In genomic region chr9:96302021-96302420, GRCh38 we compare ENCODE assay signal across 21 cellular contexts. TPM values are rescaled to one million over a fixed set of nuclear protein-coding genes. Genes with fewer than 3 reads are reported as not detected.
"Had no signal": no experiment of that assay in that cellular context is flagged by ENCODE, and none has a peak within 500 bp of the region (broad histone marks: within the 10 kb centered on the region; RNA-seq: fewer than 3 reads in every experiment).

Gene HSD17B3, minus strand, starts transcription at chr9:96302176. Its CDS starts 72 bp downstream, at chr9:96302104.

- H3K4me1 Mint-ChIP-seq: memory B cell; naive thymus-derived CD4-positive, alpha-beta T cell had no signal

- H3K79me2 ChIP-seq: hepatocyte had no signal

- H3K9me3 Mint-ChIP-seq: activated T-helper 1 cell treated with anti-CD3 and anti-CD28 coated beads, Interleukin-12 subunit alpha, Interleukin-12 subunit beta, Interleukin-2, Interleukin-4 antibody, amounts not matched to agents 30 ng/mL and 10 ng/mL and 1 ng/mL, durations not matched to agents 14 hours and 24 hours and 36 hours; endodermal cell had no signal

- H3K9me3 ChIP-seq: ascending aorta, mucosa of descending colon, right atrium auricular region, stomach, thoracic aorta had no signal

- H3K36me3 ChIP-seq: ascending aorta, right atrium auricular region, stomach, thoracic aorta had no signal

- H3K27me3 ChIP-seq: ascending aorta, dorsolateral prefrontal cortex, hepatocyte, right atrium auricular region, stomach had no signal

- H3K27ac ChIP-seq: ascending aorta, dorsolateral prefrontal cortex, hepatocyte, left ventricle myocardium inferior, right atrium auricular region, stomach, thoracic aorta had no signal

- H3K4me3 Mint-ChIP-seq: activated T-helper 1 cell treated with anti-CD3 and anti-CD28 coated beads, Interleukin-12 subunit alpha, Interleukin-12 subunit beta, Interleukin-2, Interleukin-4 antibody, amounts not matched to agents 30 ng/mL and 10 ng/mL and 1 ng/mL, durations not matched to agents 14 hours and 24 hours and 36 hours; endodermal cell; memory B cell; naive thymus-derived CD4-positive, alpha-beta T cell had no signal

- ATAC-seq: activated CD4-positive, CD25-positive, alpha-beta regulatory T cell treated with anti-CD3 and anti-CD28 coated beads, Interleukin-2, amount 50 U/mL, for 24 hours; esophagus mucosa; mucosa of descending colon; naive thymus-derived CD4-positive, alpha-beta T cell had no signal

- H2AFZ ChIP-seq: hepatocyte had no signal

- H3K4me1 ChIP-seq: ascending aorta, left ventricle myocardium inferior, right atrium auricular region, stomach had no signal

- H3K4me3 ChIP-seq: ascending aorta, dorsolateral prefrontal cortex, hepatocyte, left ventricle myocardium inferior, mucosa of descending colon, right atrium auricular region, smooth muscle cell, stomach, thoracic aorta had no signal

- H3K4me2 ChIP-seq: hepatocyte, smooth muscle cell had no signal

- DNase-seq: activated naive CD4-positive, alpha-beta T cell; dorsolateral prefrontal cortex; endodermal cell; left ventricle myocardium inferior; mucosa of descending colon; naive thymus-derived CD4-positive, alpha-beta T cell; posterior cingulate gyrus; stomach had no signal

- H3K27ac Mint-ChIP-seq: activated T-helper 1 cell treated with anti-CD3 and anti-CD28 coated beads, Interleukin-12 subunit alpha, Interleukin-12 subunit beta, Interleukin-2, Interleukin-4 antibody, amounts not matched to agents 30 ng/mL and 10 ng/mL and 1 ng/mL, durations not matched to agents 14 hours and 24 hours and 36 hours; endodermal cell; memory B cell; naive thymus-derived CD4-positive, alpha-beta T cell had no signal

RNA-seq across cellular contexts. Expression of gene HSD17B3, which starts in this region (rescaled TPM):
- total RNA-seq: activated CD8-positive, alpha-beta memory T cell treated with anti-CD3 and anti-CD28 coated beads for 36 hours; activated T-helper 1 cell treated with anti-CD3 and anti-CD28 coated beads, Interleukin-12 subunit alpha, Interleukin-12 subunit beta, Interleukin-2, Interleukin-4 antibody, amounts not matched to agents 30 ng/mL and 10 ng/mL and 1 ng/mL, durations not matched to agents 14 hours and 24 hours and 36 hours; ascending aorta; esophagus mucosa; glomerular endothelial cell; kidney epithelial cell; right atrium auricular region; urinary bladder had no signal
- polyA plus RNA-seq: naive thymus-derived CD4-positive, alpha-beta T cell had no signal
